11 cellular contexts compared by ENCODE assay signal in genomic region chrX:107935664-107936433, GRCh38. TPM values are rescaled to one million over a fixed set of nuclear protein-coding genes. Genes with fewer than 3 reads are reported as not detected.
DNase-seq lines count a peak whose midpoint lies in the region; ATAC-seq, FAIRE-seq and TF ChIP-seq lines count a peak whose summit lies in the region.
"Had no signal": no experiment of that assay in that cellular context is flagged by ENCODE, and none has a peak within 500 bp of the region (broad histone marks: within the 10 kb centered on the region; RNA-seq: fewer than 3 reads in every experiment).

No MANE protein-coding gene starts in this region.

- H3K4me3 ChIP-seq in heart left ventricle: peak overlapping the region in 7 of 12 donors; percentile 7 to 39 (median 20)
- H3K4me3 ChIP-seq in bronchial epithelial cell (ENCODE audit: low read depth, low read length): peak overlapping the region; percentile 68

- no peaks in the 10 kb centered on the region for H3K4me1 Mint-ChIP-seq in CD4-positive, alpha-beta T cell (ENCODE audit: low read depth)
- no peaks in the 10 kb centered on the region for H3K4me1 Mint-ChIP-seq in activated T-helper 17 cell treated with anti-CD3 and anti-CD28 coated beads, Interleukin-2, amount 50 U/mL, for 72 hours

- no peak overlapping the region for H3K27ac Mint-ChIP-seq in CD4-positive, alpha-beta T cell
- H3K27ac Mint-ChIP-seq in activated T-helper 17 cell treated with anti-CD3 and anti-CD28 coated beads, Interleukin-2, amount 50 U/mL, for 72 hours: no peak overlapping the region

- intact Hi-C loops in heart left ventricle (cut with DNase I): no loop called here
- intact Hi-C loops in Right ventricle myocardium superior (cut with DNase I): no loop called here
- intact Hi-C loops in CD4-positive, alpha-beta T cell (cut with DNase I, micrococcal nuclease): no loop called here

- TF ChIP-seq CTCF in heart left ventricle (IDR thresholded peaks at IDR 0.05) (no peak), bronchial epithelial cell (IDR thresholded peaks at IDR 0.05; ENCODE audit: insufficient read depth, low read length, severe bottlenecking) (no peak)
- TF ChIP-seq CTCF in CD4-positive, alpha-beta T cell (IDR thresholded peaks at IDR 0.05): no peak

- CTCF ChIA-PET in CD4-positive, alpha-beta T cell (lab: Charles Lee): no interaction called here

- H3K27me3 Mint-ChIP-seq in CD4-positive, alpha-beta T cell: peaks cover 34% of the 10 kb centered on the region
- H3K27me3 Mint-ChIP-seq in activated T-helper 17 cell treated with anti-CD3 and anti-CD28 coated beads, Interleukin-2, amount 50 U/mL, for 72 hours: peaks cover 8% of the 10 kb centered on the region

- TF ChIP-seq POLR2A in heart left ventricle (IDR thresholded peaks at IDR 0.05): no peak

- no peaks in the 10 kb centered on the region for H3K9me3 Mint-ChIP-seq in CD4-positive, alpha-beta T cell
- H3K9me3 Mint-ChIP-seq in activated T-helper 17 cell treated with anti-CD3 and anti-CD28 coated beads, Interleukin-2, amount 50 U/mL, for 72 hours: no peaks in the 10 kb centered on the region

- 7 to 50% (median 28%) methylated on average over 48 of the region's 48 CpGs for WGBS in heart left ventricle, 4 donors

- no peak overlapping the region for H3K27ac ChIP-seq in heart left ventricle
- H3K27ac ChIP-seq in CD4-positive, alpha-beta T cell (ENCODE audit: low read depth, low read length): no peak overlapping the region
- H3K27ac ChIP-seq: ascending aorta had no signal

- no peak overlapping the region for H3K4me3 Mint-ChIP-seq in CD4-positive, alpha-beta T cell
- no peak overlapping the region for H3K4me3 Mint-ChIP-seq in activated T-helper 17 cell treated with anti-CD3 and anti-CD28 coated beads, Interleukin-2, amount 50 U/mL, for 72 hours

- FAIRE-seq in bronchial epithelial cell (lab: Jason Lieb, UNC): no peak
- FAIRE-seq in urothelium cell line (lab: Jason Lieb, UNC): no peak

- ATAC-seq in heart left ventricle (peak in 1 of 4 donors; percentile 22), Right ventricle myocardium superior (ENCODE audit: poor library complexity) (no peak)
- no peak for ATAC-seq in CD4-positive, alpha-beta T cell (ENCODE audit: poor library complexity)
- ATAC-seq in activated T-helper 17 cell treated with anti-CD3 and anti-CD28 coated beads, Interleukin-2, amount 50 U/mL, for 72 hours (replicated peaks): no peak

- H3K36me3 ChIP-seq in heart left ventricle (peaks cover 0 to 2% (median 0%) of the 10 kb centered on the region in 9 donors), bronchial epithelial cell (ENCODE audit: control insufficient read depth, insufficient read depth, low read length) (peaks cover 2% of the 10 kb centered on the region)
- H3K36me3 ChIP-seq: ascending aorta had no signal

- POLR2A ChIA-PET in CD4-positive, alpha-beta T cell (lab: Charles Lee): no interaction called here

- no peaks in the 10 kb centered on the region for H3K36me3 Mint-ChIP-seq in CD4-positive, alpha-beta T cell (ENCODE audit: low read depth)
- H3K36me3 Mint-ChIP-seq in activated T-helper 17 cell treated with anti-CD3 and anti-CD28 coated beads, Interleukin-2, amount 50 U/mL, for 72 hours (ENCODE audit: low read depth): no peaks in the 10 kb centered on the region

- no peaks in the 10 kb centered on the region for H3K4me1 ChIP-seq in heart left ventricle
- H3K4me1 ChIP-seq: ascending aorta had no signal

- H3K9me3 ChIP-seq in heart left ventricle: no peaks in the 10 kb centered on the region
- no peaks in the 10 kb centered on the region for H3K9me3 ChIP-seq in CD4-positive, alpha-beta T cell (ENCODE audit: control insufficient read depth, low read length)
- H3K9me3 ChIP-seq: ascending aorta, SK-N-SH had no signal

- DNase-seq in heart left ventricle: peak in 1 of 5 donors; percentile 15
- no peak for DNase-seq in Right ventricle myocardium superior
- DNase-seq in bronchial epithelial cell (ENCODE audit: low read depth): peak; percentile 74
- peak; percentile 72 for DNase-seq in kidney tubule cell (ENCODE audit: low spot score)
- DNase-seq in urothelium cell line (ENCODE audit: low spot score): peak; percentile 33
- DNase-seq in DMS79 treated with DMSO at 0.1 percent for 48 hours (lab: John Stamatoyannopoulos, UW): no peak
- DNase-seq in CD4-positive, alpha-beta T cell: no peak
- DNase-seq: Kasumi-1, SK-N-SH had no signal

- H3K27me3 ChIP-seq in heart left ventricle (peaks cover 0 to 28% (median 0%) of the 10 kb centered on the region in 9 donors), bronchial epithelial cell (ENCODE audit: control insufficient read depth, insufficient read depth, low read length) (no peaks in the 10 kb centered on the region)
- no peaks in the 10 kb centered on the region for H3K27me3 ChIP-seq in CD4-positive, alpha-beta T cell (ENCODE audit: control insufficient read depth, insufficient read depth, low read length)
- H3K27me3 ChIP-seq: ascending aorta had no signal

RNA-seq across cellular contexts. Expression of gene TEX13B, which starts 46.3 kb away (rescaled TPM):
- total RNA-seq in heart left ventricle (not detected), Right ventricle myocardium superior (not detected), bronchial epithelial cell (not detected in 2 replicates)
- not detected for polyA plus RNA-seq in heart left ventricle
- not detected for total RNA-seq in CD4-positive, alpha-beta T cell
- not detected for total RNA-seq in activated T-helper 17 cell treated with anti-CD3 and anti-CD28 coated beads, Interleukin-2, amount 50 U/mL, for 72 hours
- total RNA-seq: ascending aorta had no signal
- polyA plus RNA-seq: SK-N-SH had no signal

Comparison
In these comparisons a context has a peak if more than half of its experiments do, and no peak if none do; other contexts are left out.
1. DNase-seq: peak in bronchial epithelial cell (single experiment), kidney tubule cell (single experiment) and urothelium cell line (single experiment); none in Right ventricle myocardium superior (single experiment), DMS79 treated with DMSO at 0.1 percent for 48 hours (single experiment) and CD4-positive, alpha-beta T cell (0 of 10).